Comparison of ENCODE assay signal across 25 cellular contexts in genomic region chr16:84710686-84711085, GRCh38.
"Had no signal": no experiment of that assay in that cellular context is flagged by ENCODE, and none has a peak within 500 bp of the region (broad histone marks: within the 10 kb centered on the region; RNA-seq: fewer than 3 reads in every experiment).

No MANE protein-coding gene starts in this region.

- H2AFZ ChIP-seq: neural progenitor cell had no signal

- DNase-seq: cortex of kidney; dorsolateral prefrontal cortex; effector memory CD4-positive, alpha-beta T cell; foreskin fibroblast; glutamatergic neuron; immature natural killer cell; kidney; left cardiac atrium; left ventricle myocardium inferior; lower lobe of right lung; natural killer cell; nucleus accumbens; ovary; sigmoid colon; stimulated activated CD4-positive, alpha-beta T cell treated with anti-CD3 and anti-CD28 coated beads, Interleukin-2, amount 100 ng/mL, for 24 hours; stimulated activated naive CD4-positive, alpha-beta T cell treated with Interleukin-2 at 50 U/mL for 16 hours had no signal

- H3K27me3 ChIP-seq: dorsolateral prefrontal cortex, esophagus muscularis mucosa, gastroesophageal sphincter, neural progenitor cell, ovary, right atrium auricular region, sigmoid colon had no signal

- H3K4me2 ChIP-seq: neural progenitor cell had no signal

- H3K27ac ChIP-seq: dorsolateral prefrontal cortex, epithelial cell of prostate, esophagus muscularis mucosa, gastroesophageal sphincter, left ventricle myocardium inferior, lower lobe of right lung, neural progenitor cell, ovary, right atrium auricular region, sigmoid colon, skin epidermis had no signal

- H3K9me3 Mint-ChIP-seq: memory B cell, mesothelial cell of epicardium, natural killer cell, neural progenitor cell, type B pancreatic cell had no signal

- H3K27me3 Mint-ChIP-seq: memory B cell, type B pancreatic cell had no signal

- H3K36me3 Mint-ChIP-seq: natural killer cell had no signal

- ATAC-seq: gastroesophageal sphincter, left cardiac atrium, lower lobe of right lung, natural killer cell had no signal

- H3K4me3 Mint-ChIP-seq: immature natural killer cell, mesothelial cell of epicardium, natural killer cell, neural progenitor cell, type B pancreatic cell had no signal

- H3K4me3 ChIP-seq: dorsolateral prefrontal cortex, esophagus muscularis mucosa, gastroesophageal sphincter, lower lobe of right lung, neural progenitor cell, ovary, right atrium auricular region, sigmoid colon, skin epidermis had no signal

- H3K36me3 ChIP-seq: esophagus muscularis mucosa, gastroesophageal sphincter, left ventricle myocardium inferior, lower lobe of right lung, neural progenitor cell, ovary, right atrium auricular region, sigmoid colon had no signal

- H3K27ac Mint-ChIP-seq: immature natural killer cell, memory B cell, mesothelial cell of epicardium, natural killer cell, neural progenitor cell, type B pancreatic cell had no signal

- H3K9ac ChIP-seq: neural progenitor cell had no signal

- H3K9me3 ChIP-seq: esophagus muscularis mucosa, gastroesophageal sphincter, left ventricle myocardium inferior, lower lobe of right lung, ovary, right atrium auricular region, sigmoid colon had no signal
